In genomic region chr2:216534809-216535208, GRCh38 we compare ENCODE assay signal across 13 cellular contexts. TPM values are rescaled to one million over a fixed set of nuclear protein-coding genes. Genes with fewer than 3 reads are reported as not detected.
DNase-seq lines count a peak whose midpoint lies in the region; ATAC-seq and TF ChIP-seq lines count a peak whose summit lies in the region.
"Had no signal": no experiment of that assay in that cellular context is flagged by ENCODE, and none has a peak within 500 bp of the region (broad histone marks: within the 10 kb centered on the region; RNA-seq: fewer than 3 reads in every experiment).

No MANE protein-coding gene starts in this region.

- TF ChIP-seq CTCF in heart right ventricle (IDR thresholded peaks at IDR 0.05) (no peak), psoas muscle (IDR thresholded peaks at IDR 0.05) (no peak)

- H3K27ac ChIP-seq in heart right ventricle (peak overlapping the region; percentile 65 to 91 (median 84)), right cardiac atrium (ENCODE audit: low read length) (peak overlapping the region; percentile 99), psoas muscle (peak overlapping the region; percentile 59)
- H3K27ac ChIP-seq: A549 had no signal

- ATAC-seq in heart right ventricle (no peak), left ventricle myocardium superior (no peak), right cardiac atrium (no peak), psoas muscle (no peak), HG03280 (IDR thresholded peaks at IDR 0.05; ENCODE audit: unreplicated experiment) (no peak), GM21360 (IDR thresholded peaks at IDR 0.05; ENCODE audit: unreplicated experiment) (no peak)
- ATAC-seq: stimulated activated naive CD8-positive, alpha-beta T cell treated with anti-CD3 and anti-CD28 coated beads, Interleukin-15, Interleukin-2, amounts not matched to agents 100 U/mL and 50 U/mL, for 24 hours had no signal

- no peaks in the 10 kb centered on the region for H3K9me3 ChIP-seq in heart right ventricle
- H3K9me3 ChIP-seq in right cardiac atrium (ENCODE audit: control insufficient read depth, low read length), result no peaks in the 10 kb centered on the region
- no peaks in the 10 kb centered on the region for H3K9me3 ChIP-seq in psoas muscle
- H3K9me3 ChIP-seq: A549 had no signal

- H3K27me3 ChIP-seq in heart right ventricle (no peaks in the 10 kb centered on the region), right cardiac atrium (ENCODE audit: control insufficient read depth, insufficient read depth) (no peaks in the 10 kb centered on the region), psoas muscle (ENCODE audit: insufficient read depth in 3 of 3, low read length in 2 of 3) (no peaks in the 10 kb centered on the region)

- H3K4me1 ChIP-seq in heart right ventricle (peaks cover 21 to 69% (median 53%) of the 10 kb centered on the region in 9 donors), right cardiac atrium (ENCODE audit: control insufficient read depth, insufficient read depth, low read length) (peaks cover 23% of the 10 kb centered on the region), psoas muscle (peaks cover 15% of the 10 kb centered on the region)

- intact Hi-C loops in heart right ventricle (cut with DNase I) (loop anchor here in 4 of 10 donors (5.0 kb wide), 3 partner anchors 37 to 112 kb away; no protein-coding TSS in a partner anchor), left ventricle myocardium superior (cut with micrococcal nuclease) (no loop called here), right cardiac atrium (cut with DNase I) (no loop called here), psoas muscle (cut with DNase I) (no loop called here)

- DNase-seq in heart right ventricle (no peak), left ventricle myocardium superior (no peak), right cardiac atrium (no peak), psoas muscle (no peak), UCSD-AML1 (lab: John Stamatoyannopoulos, UW; ENCODE audit: unreplicated experiment) (no peak), SHP77 treated with DMSO at 0.1 percent for 48 hours (lab: John Stamatoyannopoulos, UW) (no peak)
- DNase-seq: activated CD4-positive, alpha-beta T cell treated with anti-CD3 and anti-CD28 coated beads, Interleukin-2, amount 50 U/mL, for 4 hours; COR-L47; GF-D8; stimulated activated naive CD8-positive, alpha-beta T cell treated with anti-CD3 and anti-CD28 coated beads, Interleukin-15, Interleukin-2, amounts not matched to agents 100 U/mL and 50 U/mL, for 24 hours had no signal

- H3K36me3 ChIP-seq in heart right ventricle (no peaks in the 10 kb centered on the region), psoas muscle (ENCODE audit: insufficient read depth in 1 of 2, low read depth in 1 of 2) (no peaks in the 10 kb centered on the region)

- H3K4me3 ChIP-seq in heart right ventricle (no peak overlapping the region), right cardiac atrium (ENCODE audit: low read length) (no peak overlapping the region), psoas muscle (no peak overlapping the region)
- H3K4me3 ChIP-seq: A549 had no signal

- WGBS in heart right ventricle, 2 donors, result 31 to 53% methylated on average over 1 of the region's 1 CpG
- WGBS in right cardiac atrium, result 38% methylated on average over 1 of the region's 1 CpG
- 62 to 75% (median 71%) methylated on average over 1 of the region's 1 CpG for whole genome bisulfite sequencing in psoas muscle, 3 donors

RNA-seq across cellular contexts. Expression of gene RPL37A, which starts 36.2 kb away (rescaled TPM):
- total RNA-seq in heart right ventricle (1,000 to 10,000 TPM; 1,773 to 2,212 (median 2,050) TPM), left ventricle myocardium superior (1,901 TPM), right cardiac atrium (1,000 to 10,000 TPM; 1,836 to 2,258 (median 1,899) TPM), psoas muscle (1,000 to 10,000 TPM; 2,701 to 3,343 (median 3,007) TPM)
- polyA plus RNA-seq in heart right ventricle (1,000 to 10,000 TPM; 2,109 to 6,100 TPM), right cardiac atrium (3,516 TPM), psoas muscle (1,000 to 10,000 TPM; 4,667 to 6,936 (median 5,431) TPM)
